In genomic region chr20:23193985-23194384, GRCh38 we compare ENCODE assay signal across 1 cellular context.
TF ChIP-seq lines count a peak whose summit lies in the region.

No MANE protein-coding gene starts in this region.

TF ChIP-seq in K562, 482 proteins besides CTCF, POLR2A, EP300 and RAD21 (continued from another document and continues in another):
- TF ChIP-seq, protein P1, sequence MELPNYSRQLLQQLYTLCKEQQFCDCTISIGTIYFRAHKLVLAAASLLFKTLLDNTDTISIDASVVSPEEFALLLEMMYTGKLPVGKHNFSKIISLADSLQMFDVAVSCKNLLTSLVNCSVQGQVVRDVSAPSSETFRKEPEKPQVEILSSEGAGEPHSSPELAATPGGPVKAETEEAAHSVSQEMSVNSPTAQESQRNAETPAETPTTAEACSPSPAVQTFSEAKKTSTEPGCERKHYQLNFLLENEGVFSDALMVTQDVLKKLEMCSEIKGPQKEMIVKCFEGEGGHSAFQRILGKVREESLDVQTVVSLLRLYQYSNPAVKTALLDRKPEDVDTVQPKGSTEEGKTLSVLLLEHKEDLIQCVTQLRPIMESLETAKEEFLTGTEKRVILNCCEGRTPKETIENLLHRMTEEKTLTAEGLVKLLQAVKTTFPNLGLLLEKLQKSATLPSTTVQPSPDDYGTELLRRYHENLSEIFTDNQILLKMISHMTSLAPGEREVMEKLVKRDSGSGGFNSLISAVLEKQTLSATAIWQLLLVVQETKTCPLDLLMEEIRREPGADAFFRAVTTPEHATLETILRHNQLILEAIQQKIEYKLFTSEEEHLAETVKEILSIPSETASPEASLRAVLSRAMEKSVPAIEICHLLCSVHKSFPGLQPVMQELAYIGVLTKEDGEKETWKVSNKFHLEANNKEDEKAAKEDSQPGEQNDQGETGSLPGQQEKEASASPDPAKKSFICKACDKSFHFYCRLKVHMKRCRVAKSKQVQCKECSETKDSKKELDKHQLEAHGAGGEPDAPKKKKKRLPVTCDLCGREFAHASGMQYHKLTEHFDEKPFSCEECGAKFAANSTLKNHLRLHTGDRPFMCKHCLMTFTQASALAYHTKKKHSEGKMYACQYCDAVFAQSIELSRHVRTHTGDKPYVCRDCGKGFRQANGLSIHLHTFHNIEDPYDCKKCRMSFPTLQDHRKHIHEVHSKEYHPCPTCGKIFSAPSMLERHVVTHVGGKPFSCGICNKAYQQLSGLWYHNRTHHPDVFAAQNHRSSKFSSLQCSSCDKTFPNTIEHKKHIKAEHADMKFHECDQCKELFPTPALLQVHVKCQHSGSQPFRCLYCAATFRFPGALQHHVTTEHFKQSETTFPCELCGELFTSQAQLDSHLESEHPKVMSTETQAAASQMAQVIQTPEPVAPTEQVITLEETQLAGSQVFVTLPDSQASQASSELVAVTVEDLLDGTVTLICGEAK (IDR thresholded peaks at IDR 0.05): no peak
- TF ChIP-seq, protein P1 (CRISPR knock-in tag; IDR thresholded peaks at IDR 0.05): no peak
- TF ChIP-seq ILF3 (IDR thresholded peaks at IDR 0.05; ENCODE audit: borderline replicate concordance) (no peak), EP400 (IDR thresholded peaks at IDR 0.05) (no peak), SRSF1 (IDR thresholded peaks at IDR 0.05; ENCODE audit: low read depth, low read length) (no peak), FOXA3 (CRISPR knock-in tag; conservative IDR thresholded peaks at IDR 0.05 in 1 of 2, IDR thresholded peaks at IDR 0.05 in 1 of 2) (0 out of 4 replicates have a peak, but pooled peaks of 1 of the 2 experiments have one; percentile 16), SMARCC2 (IDR thresholded peaks at IDR 0.05; ENCODE audit: low read depth) (no peak), TFE3 (CRISPR knock-in tag; IDR thresholded peaks at IDR 0.05) (no peak), SMAD2 (IDR thresholded peaks at IDR 0.05; ENCODE audit: low read depth, low read length) (no peak), SAP30 (IDR thresholded peaks at IDR 0.05; ENCODE audit: borderline replicate concordance, insufficient read depth, low read depth, low read length, poor library complexity, severe bottlenecking) (no peak), L3MBTL2 (IDR thresholded peaks at IDR 0.05) (no peak), SIX5 (IDR thresholded peaks at IDR 0.05; ENCODE audit: borderline replicate concordance in 1 of 2, insufficient read depth in 1 of 2, low read depth in 1 of 2, low read length in 2 of 2) (no peak), ZNF780A (CRISPR knock-in tag; IDR thresholded peaks at IDR 0.05) (no peak), ZC3H11A (IDR thresholded peaks at IDR 0.05; ENCODE audit: low read depth, low read length) (no peak), CBFA2T3 (IDR thresholded peaks at IDR 0.05) (peak; percentile 34; the same call in 1 of the 2 replicates), ZNF551 (CRISPR knock-in tag; IDR thresholded peaks at IDR 0.05) (no peak), JUND (IDR thresholded peaks at IDR 0.05; ENCODE audit: borderline replicate concordance, low read depth, low read length) (peak; percentile 64; the same call in 1 of the 2 replicates), JUND (tag; IDR thresholded peaks at IDR 0.05; ENCODE audit: borderline replicate concordance, low read depth, low read length) (peak; percentile 82), GTF2B (IDR thresholded peaks at IDR 0.05; ENCODE audit: extremely low read depth, insufficient read length) (no peak), GATA2 (CRISPR knock-in tag; IDR thresholded peaks at IDR 0.05) (peak; percentile 22; the same call in 1 of the 2 replicates), MAZ (CRISPR knock-in tag; conservative IDR thresholded peaks at IDR 0.05 in 1 of 2, IDR thresholded peaks at IDR 0.05 in 1 of 2) (no peak), ZNF24 (IDR thresholded peaks at IDR 0.05) (no peak), GTF2F1 (IDR thresholded peaks at IDR 0.05; ENCODE audit: low read depth, low read length) (no peak), ZNF75A (CRISPR knock-in tag; IDR thresholded peaks at IDR 0.05) (no peak), FOS (IDR thresholded peaks at IDR 0.05; ENCODE audit: extremely low read depth, insufficient read length) (no peak), FOXK1 (CRISPR knock-in tag; IDR thresholded peaks at IDR 0.05; ENCODE audit: borderline replicate concordance) (no peak), DIDO1 (tag; IDR thresholded peaks at IDR 0.05; ENCODE audit: low read depth) (0 out of 2 replicates have a peak, but pooled peaks have one; percentile 29), ZNF217 (CRISPR knock-in tag; IDR thresholded peaks at IDR 0.05) (no peak), ZNF76 (CRISPR knock-in tag; IDR thresholded peaks at IDR 0.05; ENCODE audit: borderline replicate concordance) (no peak), ETV1 (tag; conservative IDR thresholded peaks at IDR 0.05; ENCODE audit: low read depth) (0 out of 2 replicates have a peak, but pooled peaks have one; percentile 34), FOXJ3 (CRISPR knock-in tag; IDR thresholded peaks at IDR 0.05) (no peak), FOXA1 (IDR thresholded peaks at IDR 0.05; ENCODE audit: borderline replicate concordance) (no peak), ZKSCAN1 (IDR thresholded peaks at IDR 0.05; ENCODE audit: low read depth, low read length) (no peak), ZKSCAN3 (CRISPR knock-in tag; IDR thresholded peaks at IDR 0.05) (no peak), ZNF274 (IDR thresholded peaks at IDR 0.05; ENCODE audit: borderline replicate concordance, low read depth, low read length) (no peak), RHOXF2B (CRISPR knock-in tag; conservative IDR thresholded peaks at IDR 0.05) (no peak), NRF1 (conservative IDR thresholded peaks at IDR 0.05 in 1 of 2, IDR thresholded peaks at IDR 0.05 in 1 of 2) (no peak), TBL1XR1 (IDR thresholded peaks at IDR 0.05; ENCODE audit: low read length in 2 of 2) (no peak), HDAC3 (IDR thresholded peaks at IDR 0.05; ENCODE audit: borderline replicate concordance, partially characterized antibody) (no peak), ZFP36 (IDR thresholded peaks at IDR 0.05; ENCODE audit: low read depth, low read length, partially characterized antibody) (no peak), SAFB2 (IDR thresholded peaks at IDR 0.05; ENCODE audit: borderline replicate concordance, low read depth, low read length, severe bottlenecking) (no peak), TCFL5 (CRISPR knock-in tag; conservative IDR thresholded peaks at IDR 0.05) (no peak), MTF1 (CRISPR knock-in tag; IDR thresholded peaks at IDR 0.05; ENCODE audit: borderline replicate concordance) (no peak)
- TF ChIP-seq, protein P2, sequence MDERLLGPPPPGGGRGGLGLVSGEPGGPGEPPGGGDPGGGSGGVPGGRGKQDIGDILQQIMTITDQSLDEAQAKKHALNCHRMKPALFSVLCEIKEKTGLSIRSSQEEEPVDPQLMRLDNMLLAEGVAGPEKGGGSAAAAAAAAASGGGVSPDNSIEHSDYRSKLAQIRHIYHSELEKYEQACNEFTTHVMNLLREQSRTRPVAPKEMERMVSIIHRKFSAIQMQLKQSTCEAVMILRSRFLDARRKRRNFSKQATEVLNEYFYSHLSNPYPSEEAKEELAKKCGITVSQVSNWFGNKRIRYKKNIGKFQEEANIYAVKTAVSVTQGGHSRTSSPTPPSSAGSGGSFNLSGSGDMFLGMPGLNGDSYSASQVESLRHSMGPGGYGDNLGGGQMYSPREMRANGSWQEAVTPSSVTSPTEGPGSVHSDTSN (CRISPR knock-in tag; IDR thresholded peaks at IDR 0.05; ENCODE audit: low read depth): no peak
- TF ChIP-seq, protein P2 (tag; conservative IDR thresholded peaks at IDR 0.05; ENCODE audit: low read depth): no peak
- TF ChIP-seq, protein P3, sequence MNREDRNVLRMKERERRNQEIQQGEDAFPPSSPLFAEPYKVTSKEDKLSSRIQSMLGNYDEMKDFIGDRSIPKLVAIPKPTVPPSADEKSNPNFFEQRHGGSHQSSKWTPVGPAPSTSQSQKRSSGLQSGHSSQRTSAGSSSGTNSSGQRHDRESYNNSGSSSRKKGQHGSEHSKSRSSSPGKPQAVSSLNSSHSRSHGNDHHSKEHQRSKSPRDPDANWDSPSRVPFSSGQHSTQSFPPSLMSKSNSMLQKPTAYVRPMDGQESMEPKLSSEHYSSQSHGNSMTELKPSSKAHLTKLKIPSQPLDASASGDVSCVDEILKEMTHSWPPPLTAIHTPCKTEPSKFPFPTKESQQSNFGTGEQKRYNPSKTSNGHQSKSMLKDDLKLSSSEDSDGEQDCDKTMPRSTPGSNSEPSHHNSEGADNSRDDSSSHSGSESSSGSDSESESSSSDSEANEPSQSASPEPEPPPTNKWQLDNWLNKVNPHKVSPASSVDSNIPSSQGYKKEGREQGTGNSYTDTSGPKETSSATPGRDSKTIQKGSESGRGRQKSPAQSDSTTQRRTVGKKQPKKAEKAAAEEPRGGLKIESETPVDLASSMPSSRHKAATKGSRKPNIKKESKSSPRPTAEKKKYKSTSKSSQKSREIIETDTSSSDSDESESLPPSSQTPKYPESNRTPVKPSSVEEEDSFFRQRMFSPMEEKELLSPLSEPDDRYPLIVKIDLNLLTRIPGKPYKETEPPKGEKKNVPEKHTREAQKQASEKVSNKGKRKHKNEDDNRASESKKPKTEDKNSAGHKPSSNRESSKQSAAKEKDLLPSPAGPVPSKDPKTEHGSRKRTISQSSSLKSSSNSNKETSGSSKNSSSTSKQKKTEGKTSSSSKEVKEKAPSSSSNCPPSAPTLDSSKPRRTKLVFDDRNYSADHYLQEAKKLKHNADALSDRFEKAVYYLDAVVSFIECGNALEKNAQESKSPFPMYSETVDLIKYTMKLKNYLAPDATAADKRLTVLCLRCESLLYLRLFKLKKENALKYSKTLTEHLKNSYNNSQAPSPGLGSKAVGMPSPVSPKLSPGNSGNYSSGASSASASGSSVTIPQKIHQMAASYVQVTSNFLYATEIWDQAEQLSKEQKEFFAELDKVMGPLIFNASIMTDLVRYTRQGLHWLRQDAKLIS (CRISPR knock-in tag; IDR thresholded peaks at IDR 0.05): no peak
- TF ChIP-seq, protein P4, sequence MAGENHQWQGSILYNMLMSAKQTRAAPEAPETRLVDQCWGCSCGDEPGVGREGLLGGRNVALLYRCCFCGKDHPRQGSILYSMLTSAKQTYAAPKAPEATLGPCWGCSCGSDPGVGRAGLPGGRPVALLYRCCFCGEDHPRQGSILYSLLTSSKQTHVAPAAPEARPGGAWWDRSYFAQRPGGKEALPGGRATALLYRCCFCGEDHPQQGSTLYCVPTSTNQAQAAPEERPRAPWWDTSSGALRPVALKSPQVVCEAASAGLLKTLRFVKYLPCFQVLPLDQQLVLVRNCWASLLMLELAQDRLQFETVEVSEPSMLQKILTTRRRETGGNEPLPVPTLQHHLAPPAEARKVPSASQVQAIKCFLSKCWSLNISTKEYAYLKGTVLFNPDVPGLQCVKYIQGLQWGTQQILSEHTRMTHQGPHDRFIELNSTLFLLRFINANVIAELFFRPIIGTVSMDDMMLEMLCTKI (IDR thresholded peaks at IDR 0.05; ENCODE audit: partially characterized antibody): no peak
